In genomic region chr7:2841907-2842306, GRCh38 we compare ENCODE assay signal across 2 cellular contexts.
TF ChIP-seq lines count a peak whose summit lies in the region.

No MANE protein-coding gene starts in this region.

TF ChIP-seq in IMR-90, 13 proteins besides CTCF, POLR2A, EP300 and RAD21:
- TF ChIP-seq CEBPB (IDR thresholded peaks at IDR 0.05; ENCODE audit: low read depth, low read length) (no peak), CHD1 (IDR thresholded peaks at IDR 0.05; ENCODE audit: low read depth, low read length) (no peak), RCOR1 (IDR thresholded peaks at IDR 0.05; ENCODE audit: insufficient replicate concordance, low read length) (no peak), MXI1 (IDR thresholded peaks at IDR 0.05; ENCODE audit: borderline replicate concordance, low read depth, low read length) (no peak), SMC3 (IDR thresholded peaks at IDR 0.05; ENCODE audit: low read depth, low read length) (no peak), USF2 (IDR thresholded peaks at IDR 0.05; ENCODE audit: low read depth, low read length) (no peak)

TF ChIP-seq in SK-N-SH, 30 proteins besides CTCF, POLR2A, EP300 and RAD21:
- TF ChIP-seq POLR2AphosphoS5 (IDR thresholded peaks at IDR 0.05; ENCODE audit: low read depth, low read length) (no peak), SIN3A (IDR thresholded peaks at IDR 0.05; ENCODE audit: borderline replicate concordance, low read depth, low read length) (no peak), MXI1 (IDR thresholded peaks at IDR 0.05; ENCODE audit: low read depth, low read length) (no peak), FOXJ3 (CRISPR knock-in tag; IDR thresholded peaks at IDR 0.05) (no peak)
